ENCODE assay signal across 8 cellular contexts in the genomic region with DNA sequence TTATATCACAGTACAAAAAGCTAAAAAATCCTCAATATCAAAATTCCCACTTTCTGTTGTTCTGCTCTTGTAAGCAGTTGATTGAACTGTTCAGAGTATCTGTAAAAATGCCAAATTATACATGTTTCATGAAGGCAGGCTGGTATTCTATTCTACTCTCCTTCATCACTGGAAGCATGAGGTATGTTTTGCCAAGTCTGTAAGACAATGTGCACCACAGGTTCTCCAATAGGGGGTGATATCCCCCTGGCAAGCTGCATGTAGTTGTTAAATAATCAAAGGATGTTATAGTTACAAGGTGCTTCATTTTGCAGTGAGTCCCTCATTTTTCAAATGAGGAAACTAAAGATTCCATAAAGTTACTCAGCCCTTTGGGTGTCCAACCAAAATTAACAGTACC. TPM values are rescaled to one million over a fixed set of nuclear protein-coding genes. Genes with fewer than 3 reads are reported as not detected.
DNase-seq lines count a peak whose midpoint lies in the region; ATAC-seq and TF ChIP-seq lines count a peak whose summit lies in the region.

No MANE protein-coding gene starts in this region.

- TF ChIP-seq CTCF in LNCAP (IDR thresholded peaks at IDR 0.05) (peak; percentile 31; the same call in 1 of the 2 replicates), neural progenitor cell (IDR thresholded peaks at IDR 0.05) (peak; percentile 53)

- no peaks in the 10 kb centered on the region for H3K9me3 ChIP-seq in neural progenitor cell (ENCODE audit: low read depth)

- H3K4me1 Mint-ChIP-seq in central memory CD8-positive, alpha-beta T cell, result peaks cover 69% of the 10 kb centered on the region
- H3K4me1 Mint-ChIP-seq in neural progenitor cell, result peaks cover 7% of the 10 kb centered on the region

- H3K4me2 ChIP-seq in neural progenitor cell, result no peak overlapping the region

- H2AFZ ChIP-seq in neural progenitor cell (replicated peaks), result no peak overlapping the region

- H4K20me1 ChIP-seq in neural progenitor cell (ENCODE audit: low read depth), result peaks cover 9% of the 10 kb centered on the region

- H3K36me3 Mint-ChIP-seq in central memory CD8-positive, alpha-beta T cell (ENCODE audit: insufficient read depth), result peaks cover 29% of the 10 kb centered on the region
- H3K36me3 Mint-ChIP-seq in neural progenitor cell, result peaks cover 16% of the 10 kb centered on the region

- H3F3A ChIP-seq in neural progenitor cell (ENCODE audit: low read depth), result no peaks in the 10 kb centered on the region

- H3K27me3 ChIP-seq in neural progenitor cell, result no peaks in the 10 kb centered on the region

- no peak overlapping the region for H3K4me3 Mint-ChIP-seq in central memory CD8-positive, alpha-beta T cell
- no peak overlapping the region for H3K4me3 Mint-ChIP-seq in neural progenitor cell

- H3K4me3 ChIP-seq in neural progenitor cell, result no peak overlapping the region

- H3K27ac ChIP-seq in neural progenitor cell, result no peak overlapping the region

- DNase-seq in NCI-H524 (lab: John Stamatoyannopoulos, UW) (peak; percentile 10 to 54), NCI-H524 treated with DMSO at 0.1 percent for 48 hours (lab: John Stamatoyannopoulos, UW) (no peak), neural progenitor cell (ENCODE audit: low spot score) (peak; percentile 24), NCI-H510A treated with DMSO at 0.1 percent for 48 hours (lab: John Stamatoyannopoulos, UW) (no peak), dedifferentiated amniotic fluid mesenchymal stem cell (ENCODE audit: extremely low spot score) (no peak), UCSD-AML1 (lab: John Stamatoyannopoulos, UW; ENCODE audit: unreplicated experiment) (no peak)
- DNase-seq in central memory CD8-positive, alpha-beta T cell (ENCODE audit: low spot score in 2 of 2), result peak in 1 of 2 donors; percentile 16

- ATAC-seq in central memory CD8-positive, alpha-beta T cell (replicated peaks; ENCODE audit: extremely low read depth, poor library complexity, severe bottlenecking), result no peak

- peaks cover 69% of the 10 kb centered on the region for H3K79me2 ChIP-seq in neural progenitor cell (ENCODE audit: low read depth)

- no peaks in the 10 kb centered on the region for H3K9me3 Mint-ChIP-seq in central memory CD8-positive, alpha-beta T cell
- no peaks in the 10 kb centered on the region for H3K9me3 Mint-ChIP-seq in neural progenitor cell

- H3K36me3 ChIP-seq in neural progenitor cell, result peaks cover 7% of the 10 kb centered on the region

- peaks cover 3% of the 10 kb centered on the region for H3K4me1 ChIP-seq in neural progenitor cell

- no peak overlapping the region for H3K9ac ChIP-seq in neural progenitor cell

- H3K27me3 Mint-ChIP-seq in central memory CD8-positive, alpha-beta T cell, result no peaks in the 10 kb centered on the region
- no peaks in the 10 kb centered on the region for H3K27me3 Mint-ChIP-seq in neural progenitor cell (ENCODE audit: insufficient read depth, low read depth)

- H3K27ac Mint-ChIP-seq in central memory CD8-positive, alpha-beta T cell (ENCODE audit: low read depth), result peak overlapping the region; percentile 58
- H3K27ac Mint-ChIP-seq in neural progenitor cell, result no peak overlapping the region

RNA-seq across cellular contexts. Expression of a gene that starts 15.1 kb away (rescaled TPM):
- total RNA-seq in neural progenitor cell (ENCODE audit: low replicate concordance), result 25.9 and 28.3 TPM in 2 replicates

RNA-seq across cellular contexts. Expression of a gene that starts 34.4 kb away (rescaled TPM):
- 176 and 220 TPM in 2 replicates for total RNA-seq in neural progenitor cell (ENCODE audit: low replicate concordance)

Comparison
In these comparisons a context has a peak if more than half of its experiments do, and no peak if none do; other contexts are left out.
1. DNase-seq: peak in NCI-H524 (2 of 2) and neural progenitor cell (single experiment); none in NCI-H524 treated with DMSO at 0.1 percent for 48 hours (single experiment), NCI-H510A treated with DMSO at 0.1 percent for 48 hours (single experiment), dedifferentiated amniotic fluid mesenchymal stem cell (single experiment) and UCSD-AML1 (single experiment).